In the genomic region with DNA sequence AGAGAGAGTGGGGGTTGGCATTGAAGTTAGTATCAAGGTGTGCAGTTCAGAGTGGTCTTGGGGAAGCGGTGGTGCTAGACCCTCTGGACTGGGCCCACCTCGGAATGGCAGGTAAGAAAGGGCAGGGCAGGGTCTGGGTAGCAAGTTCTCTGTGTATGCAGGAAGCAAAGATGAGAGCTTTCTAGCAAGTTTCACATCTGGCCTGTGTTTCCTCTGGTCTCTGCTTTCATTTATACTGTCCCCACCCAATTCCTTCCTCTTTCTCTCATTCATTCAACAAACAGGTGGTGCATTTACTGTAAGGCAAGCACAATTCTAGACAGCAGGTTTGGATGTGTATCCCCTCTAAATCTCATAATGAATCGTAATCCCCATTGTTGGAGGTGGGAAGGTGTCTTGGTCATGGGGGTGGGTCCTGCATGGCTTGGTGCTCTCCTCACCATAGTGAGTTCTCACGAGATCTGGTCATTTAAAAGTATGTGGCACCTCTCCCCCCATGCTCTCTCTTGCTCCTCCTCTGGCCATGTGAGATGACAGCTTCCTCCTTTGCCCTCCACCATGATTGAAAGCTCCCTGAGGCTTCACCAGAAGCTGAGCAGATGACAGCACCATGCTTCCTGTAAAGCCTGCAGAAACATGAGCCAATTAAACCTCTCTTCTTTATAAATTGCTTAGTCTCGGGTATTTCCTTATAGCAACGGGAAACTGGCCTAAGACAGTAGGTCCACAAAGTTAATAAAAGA, we compare ENCODE assay signal across 11 cellular contexts. TPM values are rescaled to one million over a fixed set of nuclear protein-coding genes. Genes with fewer than 3 reads are reported as not detected.
DNase-seq lines count a peak whose midpoint lies in the region; ATAC-seq, FAIRE-seq and TF ChIP-seq lines count a peak whose summit lies in the region.
"Had no signal": no experiment of that assay in that cellular context is flagged by ENCODE, and none has a peak within 500 bp of the region (broad histone marks: within the 10 kb centered on the region; RNA-seq: fewer than 3 reads in every experiment).

No MANE protein-coding gene starts in this region.

- CTCF ChIA-PET in Panc1 (lab: Charles Lee) = no interaction called here

- no TSS peak for BruUV-seq in Panc1 (replicated peaks; lab: Mats Ljungman, UMichigan)

- no peak overlapping the region for H3K4me3 ChIP-seq in Panc1 (ENCODE audit: low read depth in 2 of 2, low read length in 2 of 2)
- H3K4me3 ChIP-seq in kidney (ENCODE audit: low read length in 2 of 2) = no peak overlapping the region

- in situ Hi-C loops in Panc1 (cut with HindIII; ENCODE audit: low pct_unique_long_range_greater_than_20kb, low sequenced_read_pairs) = no loop called here

- H3K4me1 ChIP-seq in Panc1 (ENCODE audit: control insufficient read depth, insufficient read depth, low read length) (peaks cover 37% of the 10 kb centered on the region), kidney (ENCODE audit: control insufficient read depth in 1 of 2, insufficient read depth in 1 of 2, low read depth in 1 of 2, low read length in 2 of 2) (peaks cover 7 to 15% of the 10 kb centered on the region in 2 donors)

- TF ChIP-seq CTCF in Panc1 (IDR thresholded peaks at IDR 0.05) (no peak), kidney (IDR thresholded peaks at IDR 0.05; ENCODE audit: borderline replicate concordance, extremely low read depth, insufficient read depth) (no peak)

- H3K9me3 ChIP-seq in Panc1 (ENCODE audit: control insufficient read depth, insufficient read depth, low read depth, low read length) (no peaks in the 10 kb centered on the region), kidney (ENCODE audit: control insufficient read depth in 1 of 2, low read length in 2 of 2) (no peaks in the 10 kb centered on the region)

- H3K27me3 Mint-ChIP-seq in activated T-cell treated with anti-CD3 and anti-CD28 coated beads, Interleukin-2, amount 50 U/mL, for 4 hours (ENCODE audit: low read depth) = no peaks in the 10 kb centered on the region

- intact Hi-C loops in Panc1 (cut with micrococcal nuclease; ENCODE audit: unreplicated experiment) = loop anchor here (5.0 kb wide), 1 partner anchor 228 kb away; no protein-coding TSS in a partner anchor
- intact Hi-C loops in kidney (cut with DNase I) = no loop called here

- FAIRE-seq in kidney (lab: Jason Lieb, UNC) = no peak

- H3K27ac ChIP-seq in Panc1 (ENCODE audit: low read length) (peak overlapping the region; percentile 75), kidney (ENCODE audit: low read depth in 2 of 2, low read length in 2 of 2) (peak overlapping the region; percentile 30 to 86), substantia nigra (ENCODE audit: low read depth, low read length, poor library complexity, severe bottlenecking) (peak overlapping the region; percentile 55)

- H3K36me3 ChIP-seq in Panc1 (ENCODE audit: control insufficient read depth, insufficient read depth, low read length) = no peaks in the 10 kb centered on the region
- H3K36me3 ChIP-seq in kidney (ENCODE audit: control insufficient read depth in 1 of 2, insufficient read depth in 2 of 2, low read length in 2 of 2) = no peaks in the 10 kb centered on the region

- no peak overlapping the region for H3K9ac ChIP-seq in kidney (ENCODE audit: low read length in 2 of 2)

- H3K4me1 Mint-ChIP-seq in activated T-cell treated with anti-CD3 and anti-CD28 coated beads, Interleukin-2, amount 50 U/mL, for 4 hours (ENCODE audit: low read depth) = peaks cover 55% of the 10 kb centered on the region

- ATAC-seq in activated T-cell treated with anti-CD3 and anti-CD28 coated beads, Interleukin-2, amount 50 U/mL, for 4 hours = no peak
- ATAC-seq in Panc1 = no peak
- ATAC-seq in GM21526 (IDR thresholded peaks at IDR 0.05; ENCODE audit: low FRiP score, unreplicated experiment) = no peak
- ATAC-seq in GM19023 (IDR thresholded peaks at IDR 0.05; ENCODE audit: unreplicated experiment) = no peak

- peak overlapping the region; percentile 35 for H3K4me3 Mint-ChIP-seq in activated T-cell treated with anti-CD3 and anti-CD28 coated beads, Interleukin-2, amount 50 U/mL, for 4 hours

- H3K27me3 ChIP-seq in Panc1 (ENCODE audit: control insufficient read depth, insufficient read depth, low read length) = no peaks in the 10 kb centered on the region

- H3K36me3 Mint-ChIP-seq in activated T-cell treated with anti-CD3 and anti-CD28 coated beads, Interleukin-2, amount 50 U/mL, for 4 hours (ENCODE audit: insufficient read depth) = no peaks in the 10 kb centered on the region

- peaks cover 7% of the 10 kb centered on the region for H3K9me3 Mint-ChIP-seq in activated T-cell treated with anti-CD3 and anti-CD28 coated beads, Interleukin-2, amount 50 U/mL, for 4 hours

- no peak for DNase-seq in activated T-cell treated with anti-CD3 and anti-CD28 coated beads, Interleukin-2, amount 50 U/mL, for 4 hours
- DNase-seq in activated T-cell treated with anti-CD3 and anti-CD28 coated beads, Interleukin-2, amount 50 U/mL, for 1 hour = no peak
- DNase-seq in Panc1 (ENCODE audit: low read depth, low spot score) (no peak), kidney (no peak), substantia nigra (lab: John Stamatoyannopoulos, UW) (no peak)
- DNase-seq in stimulated activated naive CD4-positive, alpha-beta T cell treated with Interleukin-2 at 50 U/mL for 16 hours (lab: John Stamatoyannopoulos, UW) = no peak
- DNase-seq: KBM-7, NCI-H510A, retina had no signal

- POLR2A ChIA-PET in Panc1 (lab: Charles Lee) = no interaction called here

RNA-seq across cellular contexts. Expression of a gene that starts 51.8 kb away (rescaled TPM):
- total RNA-seq in activated T-cell treated with anti-CD3 and anti-CD28 coated beads, Interleukin-2, amount 50 U/mL, for 4 hours = under 1 TPM in 1 of 3 donors, not detected in 2; 0.19 TPM
- total RNA-seq in Panc1 (2021; ENCODE audit: unreplicated experiment) = 14.8 TPM
- polyA plus RNA-seq in Panc1 (2012; ENCODE audit: insufficient read length) = 18.7 TPM
- 52.2 TPM for total RNA-seq in kidney
- polyA plus RNA-seq in kidney (ENCODE audit: insufficient read depth, low read depth, low replicate concordance) = 28.1 TPM

Comparison
In these comparisons a context has a peak if more than half of its experiments do, and no peak if none do; other contexts are left out.
1. RNA of a gene that starts 51.8 kb away (total RNA-seq): 52.2 TPM in kidney (single experiment) and 14.8 TPM in Panc1 (single experiment); 0.19 TPM in activated T-cell treated with anti-CD3 and anti-CD28 coated beads, Interleukin-2, amount 50 U/mL, for 4 hours; every median in the first group is over 10 times any median in the second.
2. Peak in every context shown above with its lines, with median percentiles within 50 percentile points of each other: H3K27ac ChIP-seq.